8 cellular contexts compared by ENCODE assay signal in the genomic region with DNA sequence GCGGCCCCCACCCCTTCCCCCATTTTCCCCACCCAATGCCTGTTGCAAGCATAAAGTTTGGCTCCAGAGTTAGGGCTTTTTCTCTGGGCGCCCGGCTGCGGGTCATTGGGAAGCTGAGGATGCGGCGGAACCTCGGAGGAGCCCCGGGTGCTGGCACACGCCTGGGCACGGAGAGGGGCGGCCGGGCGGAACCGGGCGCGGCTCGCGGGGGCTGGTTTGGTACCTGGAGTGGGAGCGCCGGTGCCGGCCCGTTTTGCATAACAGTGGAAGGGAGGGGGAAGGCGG. TPM values are rescaled to one million over a fixed set of nuclear protein-coding genes. Genes with fewer than 3 reads are reported as not detected.
DNase-seq lines count a peak whose midpoint lies in the region; ATAC-seq and TF ChIP-seq lines count a peak whose summit lies in the region.

No MANE protein-coding gene starts in this region.

- TF ChIP-seq CTCF in Calu3 (IDR thresholded peaks at IDR 0.05; ENCODE audit: unreplicated experiment) = no peak

- H3K9me3 Mint-ChIP-seq in Calu3 (ENCODE audit: low read depth, unreplicated experiment) = no peaks in the 10 kb centered on the region
- H3K9me3 Mint-ChIP-seq in naive thymus-derived CD8-positive, alpha-beta T cell = no peaks in the 10 kb centered on the region

- H3K4me3 Mint-ChIP-seq in Calu3 (ENCODE audit: low read depth, unreplicated experiment) = peak overlapping the region; percentile 96
- peak overlapping the region; percentile 83 to 95 (median 90) for H3K4me3 Mint-ChIP-seq in naive thymus-derived CD8-positive, alpha-beta T cell

- peak overlapping the region; percentile 47 for H3K27ac ChIP-seq in cingulate gyrus (ENCODE audit: low read depth, low read length)

- H3K36me3 Mint-ChIP-seq in Calu3 (ENCODE audit: insufficient read depth, unreplicated experiment) = peaks cover 32% of the 10 kb centered on the region
- H3K36me3 Mint-ChIP-seq in naive thymus-derived CD8-positive, alpha-beta T cell = no peaks in the 10 kb centered on the region

- H3K4me1 Mint-ChIP-seq in Calu3 (ENCODE audit: low read depth, unreplicated experiment) = peaks cover 25% of the 10 kb centered on the region
- H3K4me1 Mint-ChIP-seq in naive thymus-derived CD8-positive, alpha-beta T cell = peaks cover 7 to 20% (median 18%) of the 10 kb centered on the region in 4 donors

- CTCF ChIA-PET in Calu3 (lab: Charles Lee) = interaction anchor here (0.7 to 2.9 kb wide), 10 partner anchors 13 to 1641 kb away, joined by 3 to 15 read pairs (median 5); no protein-coding TSS in a partner anchor

- H3K27ac Mint-ChIP-seq in Calu3 (ENCODE audit: unreplicated experiment) = peak overlapping the region; percentile 60
- H3K27ac Mint-ChIP-seq in naive thymus-derived CD8-positive, alpha-beta T cell = peak overlapping the region in 8 of 10 donors; percentile 58 to 94 (median 84)

- H3K27me3 Mint-ChIP-seq in Calu3 (ENCODE audit: unreplicated experiment) = peaks cover 13% of the 10 kb centered on the region
- H3K27me3 Mint-ChIP-seq in naive thymus-derived CD8-positive, alpha-beta T cell = no peaks in the 10 kb centered on the region

- in situ Hi-C loops in KBM-7 (cut with MboI; ENCODE audit: low pct_unique_long_range_greater_than_20kb, low sequenced_read_pairs) = no loop called here

- intact Hi-C loops in Calu3 (cut with micrococcal nuclease; ENCODE audit: unreplicated experiment) = loop anchor here (1.0 to 5.0 kb wide), 3 partner anchors 46 to 98 kb away; no protein-coding TSS in a partner anchor

- ATAC-seq in naive thymus-derived CD8-positive, alpha-beta T cell = no peak
- ATAC-seq in GM18873 (IDR thresholded peaks at IDR 0.05; ENCODE audit: low FRiP score, unreplicated experiment) = no peak

- BruUV-seq in Calu3 (replicated peaks; lab: Mats Ljungman, UMichigan) = no TSS peak

- POLR2A ChIA-PET in naive thymus-derived CD8-positive, alpha-beta T cell (lab: Charles Lee) = interaction anchor here (1.1 to 3.6 kb wide), 4 partner anchors 9 to 719 kb away, joined by 3 to 20 read pairs (median 5); a partner anchor contains a TSS

- no peak for DNase-seq in Calu3
- peak; percentile 66 for DNase-seq in KBM-7
- DNase-seq in naive thymus-derived CD8-positive, alpha-beta T cell = no peak
- no peak for DNase-seq in COLO668 (lab: John Stamatoyannopoulos, UW; ENCODE audit: unreplicated experiment)
- no peak for DNase-seq in NCI-H1105 treated with DMSO at 0.1 percent for 48 hours (lab: John Stamatoyannopoulos, UW)
- DNase-seq in CD1c-positive myeloid dendritic cell (ENCODE audit: extremely low spot score) = no peak

RNA-seq across cellular contexts. Expression of a gene that starts 1.2 kb away (rescaled TPM):
- 8.8 and 9.3 TPM in 2 replicates for total RNA-seq in Calu3 (2022)
- 1 to 10 TPM; 7.5 to 8.4 TPM for total RNA-seq in naive thymus-derived CD8-positive, alpha-beta T cell
- 1 to 10 TPM; 2.4 to 4.7 (median 4.1) TPM for polyA plus RNA-seq in naive thymus-derived CD8-positive, alpha-beta T cell
